Comparison of ENCODE assay signal across 1 cellular context in genomic region chr1:182304218-182305016, GRCh38.
TF ChIP-seq lines count a peak whose summit lies in the region.

No MANE protein-coding gene starts in this region.

TF ChIP-seq in H1, 55 proteins besides CTCF, POLR2A, EP300 and RAD21 (continued from another document):
- TF ChIP-seq KDM1A (IDR thresholded peaks at IDR 0.05; ENCODE audit: borderline replicate concordance, low read length) (no peak), SIX5 (IDR thresholded peaks at IDR 0.05; ENCODE audit: low read depth, low read length) (no peak), SP2 (IDR thresholded peaks at IDR 0.05; ENCODE audit: low read length) (no peak), NRF1 (IDR thresholded peaks at IDR 0.05; ENCODE audit: low read depth, low read length) (no peak), KDM5A (IDR thresholded peaks at IDR 0.05; ENCODE audit: low read length) (no peak), CTBP2 (IDR thresholded peaks at IDR 0.05; ENCODE audit: borderline replicate concordance, insufficient read depth, insufficient read length, low read length) (no peak), PHF8 (conservative IDR thresholded peaks at IDR 0.05; ENCODE audit: low read depth, low read length) (no peak), ASH2L (IDR thresholded peaks at IDR 0.05; ENCODE audit: low read length) (no peak), CHD1 (IDR thresholded peaks at IDR 0.05; ENCODE audit: low read depth, low read length) (no peak)
